Comparison of ENCODE assay signal across 8 cellular contexts in genomic region chr10:115092258-115092554, GRCh38.
DNase-seq lines count a peak whose midpoint lies in the region; ATAC-seq and TF ChIP-seq lines count a peak whose summit lies in the region.

No MANE protein-coding gene starts in this region.

- peak overlapping the region; percentile 26 for H3K27ac Mint-ChIP-seq in memory B cell

- TF ChIP-seq CTCF in GM10266 (IDR thresholded peaks at IDR 0.05; ENCODE audit: control insufficient read depth, insufficient read depth, low read depth, missing control alignments) (no peak), astrocyte of the cerebellum (IDR thresholded peaks at IDR 0.05; ENCODE audit: low read depth, low read length, missing control alignments) (no peak)

- peak; percentile 3 for ATAC-seq in HG02852 (IDR thresholded peaks at IDR 0.05; ENCODE audit: unreplicated experiment)
- no peak for ATAC-seq in memory B cell (ENCODE audit: low read depth)
- ATAC-seq in HG03196 (IDR thresholded peaks at IDR 0.05; ENCODE audit: unreplicated experiment): no peak
- no peak for ATAC-seq in HG03469 (IDR thresholded peaks at IDR 0.05; ENCODE audit: unreplicated experiment)

- in situ Hi-C loops in astrocyte of the cerebellum (cut with HindIII; ENCODE audit: low sequenced_read_pairs): no loop called here

- DNase-seq in GM10266 (ENCODE audit: extremely low spot score) (peak; percentile 34), astrocyte of the cerebellum (ENCODE audit: low read depth) (no peak), memory B cell (ENCODE audit: low spot score in 2 of 2) (no peak), T1000 (lab: John Stamatoyannopoulos, UW) (no peak), NCI-H1930 (lab: John Stamatoyannopoulos, UW) (no peak)

- H3K9me3 Mint-ChIP-seq in memory B cell: peaks cover 3% of the 10 kb centered on the region

- peaks cover 9% of the 10 kb centered on the region for H3K27me3 Mint-ChIP-seq in memory B cell

- peak overlapping the region; percentile 87 for H3K4me3 Mint-ChIP-seq in memory B cell

- H3K4me1 Mint-ChIP-seq in memory B cell: peaks cover 10% of the 10 kb centered on the region

- H3K4me3 ChIP-seq in astrocyte of the cerebellum (ENCODE audit: low read depth, low read length): peak overlapping the region; percentile 72

- H3K36me3 Mint-ChIP-seq in memory B cell: no peaks in the 10 kb centered on the region
